ENCODE assay signal across 8 cellular contexts in the genomic region with DNA sequence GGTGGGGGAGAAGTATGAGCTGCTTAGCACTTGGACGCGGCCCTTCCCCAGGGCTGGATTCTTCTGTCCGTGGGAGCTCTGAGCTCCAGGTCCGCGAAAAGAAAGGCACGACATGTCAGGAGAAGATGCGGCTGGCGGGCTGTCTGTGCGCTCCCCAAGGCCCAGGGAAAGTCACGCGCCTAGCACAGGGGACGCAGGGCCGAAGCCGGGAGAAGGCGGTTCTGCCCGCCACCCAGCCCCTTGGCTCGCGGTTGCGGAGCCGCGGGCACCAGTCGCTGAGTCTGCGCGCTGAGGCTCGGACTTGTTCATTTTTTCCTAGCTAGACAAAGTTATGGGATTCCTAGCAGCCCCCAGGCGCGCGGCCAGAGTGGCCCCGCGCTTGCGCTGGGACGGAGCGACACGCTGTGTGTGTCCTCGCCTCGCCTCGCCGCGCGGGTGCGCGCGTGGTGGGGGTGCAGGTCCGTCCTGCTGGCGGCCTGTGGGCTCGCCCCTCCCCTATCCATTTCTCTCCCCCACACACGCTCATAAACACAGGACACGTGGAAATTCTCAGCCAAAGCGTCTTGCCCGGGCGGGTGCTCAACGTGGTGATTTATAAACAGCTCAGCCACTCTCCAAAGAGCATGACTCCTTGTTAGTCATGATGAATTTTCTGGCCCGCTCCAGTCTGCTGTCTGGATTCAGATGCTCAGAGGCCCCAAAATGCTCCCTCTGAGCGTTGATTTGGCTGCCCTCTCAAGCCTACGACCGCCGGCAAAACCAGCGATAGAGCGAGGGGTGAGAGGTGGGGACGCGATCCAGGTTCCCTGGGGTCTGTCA. TPM values are rescaled to one million over a fixed set of nuclear protein-coding genes. Genes with fewer than 3 reads are reported as not detected.
A peak's percentile ranks its signal among the peaks of the same experiment; 100 is the strongest.
DNase-seq lines count a peak whose midpoint lies in the region; ATAC-seq and TF ChIP-seq lines count a peak whose summit lies in the region.

No MANE protein-coding gene starts in this region.

- in situ Hi-C loops in GM13977 (cut with MboI; ENCODE audit: low pct_unique_long_range_greater_than_20kb, low sequenced_read_pairs, unreplicated experiment): loop anchor here (25.0 kb wide), 2 partner anchors 780 to 1630 kb away; partner anchors contain the start of genes PRDM13 and SIM1

- ATAC-seq in activated CD8-positive, alpha-beta T cell treated with anti-CD3 and anti-CD28 coated beads, Interleukin-2, amount 10 ng/mL, durations not matched to agents 7 days and 5 days: no peak

- no peak overlapping the region for H3K9ac ChIP-seq in rectal smooth muscle tissue (ENCODE audit: low read length)

- H2AFZ ChIP-seq in PC-9: no peak overlapping the region

- H3K4me1 Mint-ChIP-seq in activated CD8-positive, alpha-beta T cell treated with anti-CD3 and anti-CD28 coated beads, Interleukin-2, amount 10 ng/mL, durations not matched to agents 7 days and 5 days (ENCODE audit: low read depth): peaks cover 47% of the 10 kb centered on the region

- H3K27me3 Mint-ChIP-seq in activated CD8-positive, alpha-beta T cell treated with anti-CD3 and anti-CD28 coated beads, Interleukin-2, amount 10 ng/mL, durations not matched to agents 7 days and 5 days (ENCODE audit: low read depth): peaks cover 78% of the 10 kb centered on the region

- peak overlapping the region; percentile 77 for H3K4me3 Mint-ChIP-seq in activated CD8-positive, alpha-beta T cell treated with anti-CD3 and anti-CD28 coated beads, Interleukin-2, amount 10 ng/mL, durations not matched to agents 7 days and 5 days

- H3K9me3 ChIP-seq in AG04450 (ENCODE audit: control insufficient read depth, insufficient read depth, low read length) (peaks cover 4% of the 10 kb centered on the region; the same call in 1 of the 2 replicates), left ventricle myocardium inferior (replicated peaks) (no peaks in the 10 kb centered on the region), PC-9 (ENCODE audit: insufficient read depth, low read depth) (no peaks in the 10 kb centered on the region)

- H3K9me3 Mint-ChIP-seq in activated CD8-positive, alpha-beta T cell treated with anti-CD3 and anti-CD28 coated beads, Interleukin-2, amount 10 ng/mL, durations not matched to agents 7 days and 5 days (ENCODE audit: insufficient read depth): no peaks in the 10 kb centered on the region

- peaks cover 88% of the 10 kb centered on the region for H3K27me3 ChIP-seq in AG04450 (ENCODE audit: control insufficient read depth, insufficient read depth, low read length)
- H3K27me3 ChIP-seq in left ventricle myocardium inferior (ENCODE audit: low read depth): peaks cover 99% of the 10 kb centered on the region
- H3K27me3 ChIP-seq in rectal smooth muscle tissue (ENCODE audit: control insufficient read depth, insufficient read depth, low read length): peaks cover 55% of the 10 kb centered on the region
- H3K27me3 ChIP-seq in PC-9 (ENCODE audit: insufficient read depth, low read depth): 0 out of 2 replicates have a peak, but pooled peaks cover 1% of the 10 kb centered on the region

- BruUV-seq in PC-9 (replicated peaks; lab: Mats Ljungman, UMichigan): no TSS peak

- no peaks in the 10 kb centered on the region for H3K9me2 ChIP-seq in PC-9 (ENCODE audit: insufficient read depth)

- intact Hi-C loops in left ventricle myocardium inferior (cut with micrococcal nuclease) (no loop called here), PC-9 (cut with micrococcal nuclease; ENCODE audit: unreplicated experiment) (no loop called here)

- DNase-seq in AG04450 (ENCODE audit: low read depth, low spot score): peak; percentile 24
- peak; percentile 47 for DNase-seq in GM13977 (ENCODE audit: low spot score)
- no peak for DNase-seq in activated CD8-positive, alpha-beta T cell treated with anti-CD3 and anti-CD28 coated beads, Interleukin-2, amount 10 ng/mL, durations not matched to agents 7 days and 5 days
- DNase-seq in left ventricle myocardium inferior: no peak
- no peak for DNase-seq in PC-9
- no peak for DNase-seq in amniotic stem cell (lab: John Stamatoyannopoulos, UW)
- DNase-seq in Kasumi-1 (lab: John Stamatoyannopoulos, UW): no peak

- no peaks in the 10 kb centered on the region for H3K79me2 ChIP-seq in PC-9 (ENCODE audit: low read depth)

- H3K27ac Mint-ChIP-seq in activated CD8-positive, alpha-beta T cell treated with anti-CD3 and anti-CD28 coated beads, Interleukin-2, amount 10 ng/mL, durations not matched to agents 7 days and 5 days: no peak overlapping the region

- H3K36me3 Mint-ChIP-seq in activated CD8-positive, alpha-beta T cell treated with anti-CD3 and anti-CD28 coated beads, Interleukin-2, amount 10 ng/mL, durations not matched to agents 7 days and 5 days (ENCODE audit: low read depth): peaks cover 6% of the 10 kb centered on the region

- H3K36me3 ChIP-seq in left ventricle myocardium inferior: no peaks in the 10 kb centered on the region
- H3K36me3 ChIP-seq in rectal smooth muscle tissue (ENCODE audit: control insufficient read depth, insufficient read depth, low read length): no peaks in the 10 kb centered on the region
- H3K36me3 ChIP-seq in PC-9 (ENCODE audit: low read depth): no peaks in the 10 kb centered on the region

- no peak for TF ChIP-seq CTCF in AG04450 (IDR thresholded peaks at IDR 0.05; ENCODE audit: low read depth, low read length)
- TF ChIP-seq CTCF in GM13977 (IDR thresholded peaks at IDR 0.05; ENCODE audit: extremely low read depth, insufficient read depth, missing control alignments): no peak
- TF ChIP-seq CTCF in left ventricle myocardium inferior (IDR thresholded peaks at IDR 0.05; ENCODE audit: borderline replicate concordance): no peak
- no peak for TF ChIP-seq CTCF in PC-9 (conservative IDR thresholded peaks at IDR 0.05)

- H3K4me1 ChIP-seq in left ventricle myocardium inferior (peaks cover 61% of the 10 kb centered on the region), rectal smooth muscle tissue (ENCODE audit: control insufficient read depth, insufficient read depth, low read length) (peaks cover 10% of the 10 kb centered on the region), PC-9 (replicated peaks; ENCODE audit: insufficient read depth) (0 out of 2 replicates have a peak, but pooled peaks cover 3% of the 10 kb centered on the region)

- no peaks in the 10 kb centered on the region for H4K20me1 ChIP-seq in PC-9 (ENCODE audit: insufficient read depth)

- H3K4me2 ChIP-seq in PC-9: no peak overlapping the region

- no peaks in the 10 kb centered on the region for H3F3A ChIP-seq in PC-9 (ENCODE audit: insufficient read depth, low read depth)

- POLR2A ChIA-PET in AG04450 (lab: Yijun Ruan, JAX) (no interaction called here), PC-9 (lab: Charles Lee; ENCODE audit: unreplicated experiment) (no interaction called here)
- POLR2A ChIA-PET in activated CD8-positive, alpha-beta T cell treated with anti-CD3 and anti-CD28 coated beads, Interleukin-2, amount 10 ng/mL, durations not matched to agents 7 days and 5 days (lab: Charles Lee): no interaction called here

- CTCF ChIA-PET in AG04450 (lab: Charles Lee): interaction anchor here (1.1 to 7.7 kb wide), 2 partner anchors 13 to 1646 kb away, joined by 3 to 30 read pairs; no protein-coding TSS in a partner anchor
- CTCF ChIA-PET in activated CD8-positive, alpha-beta T cell treated with anti-CD3 and anti-CD28 coated beads, Interleukin-2, amount 10 ng/mL, durations not matched to agents 7 days and 5 days (lab: Charles Lee): interaction anchor here (2.4 kb wide), 1 partner anchor 13 kb away, joined by 6 read pairs; no protein-coding TSS in a partner anchor
- CTCF ChIA-PET in PC-9 (lab: Charles Lee): no interaction called here

- peak overlapping the region; percentile 55 for H3K4me3 ChIP-seq in AG04450 (ENCODE audit: low read depth, low read length)
- peak overlapping the region; percentile 67 for H3K4me3 ChIP-seq in left ventricle myocardium inferior
- peak overlapping the region; percentile 56 for H3K4me3 ChIP-seq in rectal smooth muscle tissue (ENCODE audit: low read length)
- no peak overlapping the region for H3K4me3 ChIP-seq in PC-9

- H3K27ac ChIP-seq in AG04450 (ENCODE audit: low read depth, low read length) (no peak overlapping the region), left ventricle myocardium inferior (replicated peaks) (no peak overlapping the region), rectal smooth muscle tissue (ENCODE audit: low read depth, low read length) (no peak overlapping the region), PC-9 (no peak overlapping the region)

RNA-seq across cellular contexts. Expression of gene POU3F2, which starts 1.9 kb away (rescaled TPM):
- polyA plus RNA-seq in AG04450 (2011; rRNA removed): not detected in 2 replicates
- polyA minus RNA-seq in AG04450 (2011; rRNA and poly(A)+ RNA removed): not detected in 2 replicates
- not detected for total RNA-seq in activated CD8-positive, alpha-beta T cell treated with anti-CD3 and anti-CD28 coated beads, Interleukin-2, amount 10 ng/mL, durations not matched to agents 7 days and 5 days
- not detected for total RNA-seq in left ventricle myocardium inferior
- total RNA-seq in PC-9 (2021): not detected in 2 replicates

Comparison
In these comparisons a context has a peak if more than half of its experiments do, and no peak if none do; other contexts are left out.
1. DNase-seq: peak in AG04450 (single experiment) and GM13977 (single experiment); none in activated CD8-positive, alpha-beta T cell treated with anti-CD3 and anti-CD28 coated beads, Interleukin-2, amount 10 ng/mL, durations not matched to agents 7 days and 5 days (single experiment), left ventricle myocardium inferior (single experiment), PC-9 (0 of 2), amniotic stem cell (single experiment) and Kasumi-1 (0 of 2).